13 cellular contexts compared by ENCODE assay signal in genomic region chr2:27855476-27855875, GRCh38. TPM values are rescaled to one million over a fixed set of nuclear protein-coding genes. Genes with fewer than 3 reads are reported as not detected.
DNase-seq lines count a peak whose midpoint lies in the region; ATAC-seq lines count a peak whose summit lies in the region.
"Had no signal": no experiment of that assay in that cellular context is flagged by ENCODE, and none has a peak within 500 bp of the region (broad histone marks: within the 10 kb centered on the region; RNA-seq: fewer than 3 reads in every experiment).

No MANE protein-coding gene starts in this region.

- peaks cover 37% of the 10 kb centered on the region for H3K4me1 ChIP-seq in GM23248 (ENCODE audit: insufficient read depth)

- no peaks in the 10 kb centered on the region for H3K27me3 Mint-ChIP-seq in T-helper 2 cell treated with Interferon-gamma antibody and Interleukin-4, amounts not matched to agents 5 μg/mL and 100 μg/mL, for 36 hours (ENCODE audit: low read depth)
- H3K27me3 Mint-ChIP-seq: stimulated activated memory B cell treated with anti-CD40 and anti-IgM and Interleukin-4, amounts not matched to agents 10 μg/mL and 1 μg/mL and 100 μg/mL, for 72 hours had no signal

- H3K27me3 ChIP-seq in GM23248 (replicated peaks; ENCODE audit: insufficient read depth): no peaks in the 10 kb centered on the region

- H3K9me3 Mint-ChIP-seq in T-helper 2 cell treated with Interferon-gamma antibody and Interleukin-4, amounts not matched to agents 5 μg/mL and 100 μg/mL, for 36 hours: peaks cover 15% of the 10 kb centered on the region

- peaks cover 2% of the 10 kb centered on the region for H3K36me3 Mint-ChIP-seq in T-helper 2 cell treated with Interferon-gamma antibody and Interleukin-4, amounts not matched to agents 5 μg/mL and 100 μg/mL, for 36 hours (ENCODE audit: low read depth)

- in situ Hi-C loops in GM23248 (cut with MboI): no loop called here

- no peak overlapping the region for H3K27ac Mint-ChIP-seq in T-helper 2 cell treated with Interferon-gamma antibody and Interleukin-4, amounts not matched to agents 5 μg/mL and 100 μg/mL, for 36 hours
- H3K27ac Mint-ChIP-seq: stimulated activated memory B cell treated with anti-CD40 and anti-IgM and Interleukin-4, amounts not matched to agents 10 μg/mL and 1 μg/mL and 100 μg/mL, for 72 hours had no signal

- H3K4me1 Mint-ChIP-seq in T-helper 2 cell treated with Interferon-gamma antibody and Interleukin-4, amounts not matched to agents 5 μg/mL and 100 μg/mL, for 36 hours (ENCODE audit: low read depth): peaks cover 4% of the 10 kb centered on the region
- H3K4me1 Mint-ChIP-seq: stimulated activated memory B cell treated with anti-CD40 and anti-IgM and Interleukin-4, amounts not matched to agents 10 μg/mL and 1 μg/mL and 100 μg/mL, for 72 hours had no signal

- H3K9me3 ChIP-seq in GM23248 (ENCODE audit: low read depth): no peaks in the 10 kb centered on the region

- H3F3A ChIP-seq in GM23248 (ENCODE audit: insufficient read depth): peaks cover 38% of the 10 kb centered on the region

- DNase-seq in AG08395 (ENCODE audit: low spot score) (peak; percentile 51), GM23248 (peak; percentile 88), amniotic stem cell (lab: John Stamatoyannopoulos, UW) (peak; percentile 21), iris pigment epithelial cell (ENCODE audit: low read depth) (peak; percentile 88), KG1 (lab: John Stamatoyannopoulos, UW) (no peak), ureter (ENCODE audit: low spot score) (no peak)
- no peak for DNase-seq in T-helper 2 cell treated with Interferon-gamma antibody and Interleukin-4, amounts not matched to agents 5 μg/mL and 100 μg/mL, for 36 hours (ENCODE audit: low spot score)
- DNase-seq: activated CD8-positive, alpha-beta memory T cell treated with anti-CD3 and anti-CD28 coated beads, Interleukin-2, amount 50 U/mL, for 48 hours; Kasumi-1; NCI-H2107 had no signal

- H3K9me2 ChIP-seq in GM23248 (ENCODE audit: insufficient read depth): no peaks in the 10 kb centered on the region

- H3K79me2 ChIP-seq in GM23248 (ENCODE audit: insufficient read depth): no peaks in the 10 kb centered on the region

- H3K4me2 ChIP-seq in GM23248 (ENCODE audit: unreplicated experiment): peak overlapping the region; percentile 16

- no peaks in the 10 kb centered on the region for H3K36me3 ChIP-seq in GM23248 (ENCODE audit: low read depth)

- H3K27ac ChIP-seq in GM23248: peak overlapping the region; percentile 28

- no peak overlapping the region for H2AFZ ChIP-seq in GM23248

- no peak overlapping the region for H3K4me3 ChIP-seq in GM23248
- H3K4me3 ChIP-seq: GM12878 had no signal

- no peak for ATAC-seq in GM21360 (IDR thresholded peaks at IDR 0.05; ENCODE audit: unreplicated experiment)
- ATAC-seq: GM12878; stimulated activated memory B cell treated with anti-CD40 and anti-IgM and Interleukin-4, amounts not matched to agents 10 μg/mL and 1 μg/mL and 100 μg/mL, for 72 hours had no signal

- no peaks in the 10 kb centered on the region for H4K20me1 ChIP-seq in GM23248 (ENCODE audit: insufficient read depth)

- H3K4me3 Mint-ChIP-seq in T-helper 2 cell treated with Interferon-gamma antibody and Interleukin-4, amounts not matched to agents 5 μg/mL and 100 μg/mL, for 36 hours: no peak overlapping the region
- H3K4me3 Mint-ChIP-seq: stimulated activated memory B cell treated with anti-CD40 and anti-IgM and Interleukin-4, amounts not matched to agents 10 μg/mL and 1 μg/mL and 100 μg/mL, for 72 hours had no signal

- H3K9ac ChIP-seq in GM23248: no peak overlapping the region

RNA-seq across cellular contexts. Expression of gene RBKS, which starts 34.7 kb away (rescaled TPM):
- 2.8 and 3.0 TPM in 2 replicates for total RNA-seq in GM23248 (2014; rRNA removed; shearing (Covaris generic))
- 3.6 and 4.0 TPM in 2 replicates for polyA plus RNA-seq in GM23248 (2016; fragmentation: Nextera tagmentation; extraction: Ambion mirVana)
- 5.2 TPM for total RNA-seq in ureter

RNA-seq across cellular contexts. Expression of gene BABAM2, which starts 35.1 kb away (rescaled TPM):
- total RNA-seq in GM23248 (2014; rRNA removed; shearing (Covaris generic)): 22.8 and 35.2 TPM in 2 replicates
- 45.6 and 46.1 TPM in 2 replicates for polyA plus RNA-seq in GM23248 (2016; fragmentation: Nextera tagmentation; extraction: Ambion mirVana)
- 76.3 TPM for total RNA-seq in ureter

Comparison
In these comparisons a context has a peak if more than half of its experiments do, and no peak if none do; other contexts are left out.
1. DNase-seq: peak in AG08395 (single experiment), GM23248 (single experiment), amniotic stem cell (single experiment) and iris pigment epithelial cell (single experiment); none in T-helper 2 cell treated with Interferon-gamma antibody and Interleukin-4, amounts not matched to agents 5 μg/mL and 100 μg/mL, for 36 hours (single experiment), KG1 (single experiment) and ureter (single experiment).